1 cellular context compared by ENCODE assay signal in the genomic region with DNA sequence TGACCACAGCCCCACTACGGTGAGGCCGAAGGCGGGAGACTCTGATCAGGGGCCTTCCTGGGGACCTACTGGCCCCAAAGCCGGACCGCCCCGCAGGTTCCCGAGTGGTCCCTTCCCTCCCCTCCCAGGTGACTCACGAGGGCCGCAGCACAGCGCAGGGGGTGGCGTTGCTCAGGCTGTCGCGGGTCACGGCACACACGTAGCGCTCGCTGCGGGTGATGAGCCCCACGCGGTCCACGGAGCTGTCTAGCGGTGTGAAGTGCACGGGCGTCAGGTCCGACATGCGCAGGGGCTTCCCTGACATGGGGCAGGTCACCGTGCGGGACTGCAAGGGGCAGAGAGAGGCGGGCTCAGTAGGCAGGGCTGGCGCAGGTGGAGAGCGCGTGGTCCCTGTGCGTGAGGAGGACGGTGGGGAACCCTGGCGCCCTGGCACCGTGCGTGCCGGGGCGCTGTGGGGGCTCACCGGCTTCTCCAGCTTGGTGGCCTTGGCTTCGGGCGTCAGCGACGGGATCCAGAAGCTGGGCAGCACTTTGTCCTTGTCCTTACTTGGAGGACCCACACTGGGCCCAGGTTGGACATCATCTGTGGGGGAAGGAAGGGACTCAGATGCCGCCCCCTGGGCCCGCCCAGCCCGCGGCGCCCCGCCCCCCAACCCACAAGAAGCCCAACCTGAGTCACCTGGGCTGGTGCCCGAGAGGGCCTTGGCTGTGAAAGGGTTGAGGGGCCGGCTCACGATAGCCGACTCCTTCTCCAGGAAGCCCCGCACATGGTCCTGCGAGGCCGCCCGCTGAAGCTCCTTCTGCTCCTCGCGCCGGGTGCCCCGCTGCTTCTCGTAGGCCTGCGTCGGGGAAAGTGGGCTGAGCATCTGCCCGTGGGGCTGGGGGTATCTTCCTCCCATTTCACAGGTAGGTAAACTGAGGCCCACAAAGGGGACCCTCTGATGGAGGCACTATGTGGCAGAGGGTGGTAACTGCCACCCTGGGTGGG.
TF ChIP-seq lines count a peak whose summit lies in the region.

No MANE protein-coding gene starts in this region.

TF ChIP-seq in HepG2, 621 proteins besides CTCF, POLR2A, EP300 and RAD21:
- TF ChIP-seq NPAS2 (CRISPR knock-in tag; IDR thresholded peaks at IDR 0.05; ENCODE audit: borderline replicate concordance) = no peak
- TF ChIP-seq TEAD2 (CRISPR knock-in tag; IDR thresholded peaks at IDR 0.05) = no peak
- peak; percentile 88 for TF ChIP-seq ZNF629 (CRISPR knock-in tag; conservative IDR thresholded peaks at IDR 0.05)
- TF ChIP-seq AGO2 (optimal IDR thresholded peaks at IDR 0.05; ENCODE audit: low read depth, low read length) = peak; percentile 72
- TF ChIP-seq ZNF260 (CRISPR knock-in tag; IDR thresholded peaks at IDR 0.05; ENCODE audit: borderline replicate concordance, low read depth) = no peak
- TF ChIP-seq, protein P1, sequence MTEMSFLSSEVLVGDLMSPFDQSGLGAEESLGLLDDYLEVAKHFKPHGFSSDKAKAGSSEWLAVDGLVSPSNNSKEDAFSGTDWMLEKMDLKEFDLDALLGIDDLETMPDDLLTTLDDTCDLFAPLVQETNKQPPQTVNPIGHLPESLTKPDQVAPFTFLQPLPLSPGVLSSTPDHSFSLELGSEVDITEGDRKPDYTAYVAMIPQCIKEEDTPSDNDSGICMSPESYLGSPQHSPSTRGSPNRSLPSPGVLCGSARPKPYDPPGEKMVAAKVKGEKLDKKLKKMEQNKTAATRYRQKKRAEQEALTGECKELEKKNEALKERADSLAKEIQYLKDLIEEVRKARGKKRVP (CRISPR knock-in tag; IDR thresholded peaks at IDR 0.05) = no peak
- peak; percentile 54 for TF ChIP-seq AGO1 (IDR thresholded peaks at IDR 0.05; ENCODE audit: low read depth, low read length, poor library complexity, severe bottlenecking)
- no peak for TF ChIP-seq SNRNP70 (IDR thresholded peaks at IDR 0.05; ENCODE audit: low read depth, low read length)
